20 cellular contexts compared by ENCODE assay signal in the genomic region with DNA sequence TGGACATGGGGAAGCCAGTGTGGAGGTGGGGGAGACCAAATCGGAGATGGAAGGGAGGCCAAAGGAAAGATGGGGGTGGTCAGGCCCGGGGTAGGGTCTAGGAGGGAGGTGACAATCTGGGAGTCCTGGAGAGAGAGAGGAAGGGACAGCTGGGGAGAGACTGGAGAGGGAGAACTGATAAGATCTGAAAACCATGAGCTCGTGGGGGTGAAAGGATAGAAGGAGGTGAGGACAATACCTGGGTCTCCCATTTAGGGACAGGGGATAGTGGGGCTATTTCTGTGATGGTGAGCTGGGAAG. TPM values are rescaled to one million over a fixed set of nuclear protein-coding genes. Genes with fewer than 3 reads are reported as not detected.
A peak's percentile ranks its signal among the peaks of the same experiment; 100 is the strongest.
DNase-seq lines count a peak whose midpoint lies in the region; ATAC-seq and TF ChIP-seq lines count a peak whose summit lies in the region.
"Had no signal": no experiment of that assay in that cellular context is flagged by ENCODE, and none has a peak within 500 bp of the region (broad histone marks: within the 10 kb centered on the region; RNA-seq: fewer than 3 reads in every experiment).

No MANE protein-coding gene starts in this region.

- peaks cover 19% of the 10 kb centered on the region for H3K79me2 ChIP-seq in neural cell (replicated peaks; ENCODE audit: insufficient read depth, low read length)

- H3K27ac Mint-ChIP-seq in CD8-positive, alpha-beta T cell = no peak overlapping the region
- H3K27ac Mint-ChIP-seq in IgD-negative memory B cell (peak overlapping the region in 2 of 3 donors; percentile 93 to 100), chondrocyte (ENCODE audit: unreplicated experiment) (no peak overlapping the region)

- no peak overlapping the region for H3K9ac ChIP-seq in neural cell (ENCODE audit: low read length)

- no peaks in the 10 kb centered on the region for H3K9me2 ChIP-seq in neural cell (ENCODE audit: insufficient read depth, low read length)

- no peaks in the 10 kb centered on the region for H3K27me3 ChIP-seq in CD8-positive, alpha-beta T cell (ENCODE audit: insufficient read depth, low read length)
- H3K27me3 ChIP-seq in neural cell (ENCODE audit: insufficient read depth, low read depth, low read length) = no peaks in the 10 kb centered on the region

- no peaks in the 10 kb centered on the region for H3K27me3 Mint-ChIP-seq in CD8-positive, alpha-beta T cell (ENCODE audit: low read depth)
- H3K27me3 Mint-ChIP-seq in IgD-negative memory B cell (peaks cover 3% of the 10 kb centered on the region), chondrocyte (ENCODE audit: low read depth) (no peaks in the 10 kb centered on the region)

- H3K36me3 ChIP-seq in CD8-positive, alpha-beta T cell (ENCODE audit: insufficient read depth, low read length) = no peaks in the 10 kb centered on the region
- H3K36me3 ChIP-seq in neural cell (ENCODE audit: insufficient read depth, low read length) = no peaks in the 10 kb centered on the region

- H3K27ac ChIP-seq in CD8-positive, alpha-beta T cell (ENCODE audit: low read depth, low read length) = no peak overlapping the region
- no peak overlapping the region for H3K27ac ChIP-seq in neural cell (ENCODE audit: low read length)

- intact Hi-C loops in CD8-positive, alpha-beta T cell (cut with DNase I, micrococcal nuclease) = loop anchor here in 1 of 2 experiments (5.0 to 10.0 kb wide), 2 partner anchors 693 to 1280 kb away; a partner anchor contains a TSS

- H4K20me1 ChIP-seq in neural cell (ENCODE audit: insufficient read depth) = no peaks in the 10 kb centered on the region

- H3K9me3 Mint-ChIP-seq in CD8-positive, alpha-beta T cell = no peaks in the 10 kb centered on the region
- no peaks in the 10 kb centered on the region for H3K9me3 Mint-ChIP-seq in IgD-negative memory B cell
- H3K9me3 Mint-ChIP-seq in chondrocyte (ENCODE audit: low read depth) = no peaks in the 10 kb centered on the region

- peaks cover 33% of the 10 kb centered on the region for H3K4me1 Mint-ChIP-seq in CD8-positive, alpha-beta T cell (ENCODE audit: low read depth)
- H3K4me1 Mint-ChIP-seq in IgD-negative memory B cell = peaks cover 5 to 15% (median 13%) of the 10 kb centered on the region in 3 donors
- peaks cover 28% of the 10 kb centered on the region for H3K4me1 Mint-ChIP-seq in chondrocyte (ENCODE audit: low read depth)

- POLR2A ChIA-PET in CD8-positive, alpha-beta T cell (lab: Charles Lee) = interaction anchor here (0.9 to 1.5 kb wide), 3 partner anchors 9 to 59 kb away, joined by 3 to 7 read pairs (median 4); a partner anchor contains a TSS

- ATAC-seq in CD8-positive, alpha-beta T cell = no peak
- ATAC-seq in HG02852 (IDR thresholded peaks at IDR 0.05; ENCODE audit: unreplicated experiment) (no peak), GM18520 (IDR thresholded peaks at IDR 0.05; ENCODE audit: unreplicated experiment) (no peak), GM21737 (IDR thresholded peaks at IDR 0.05; ENCODE audit: unreplicated experiment) (no peak)
- ATAC-seq: activated CD8-positive, alpha-beta T cell treated with anti-CD3 and anti-CD28 coated beads, Interleukin-2, amount 10 ng/mL, durations not matched to agents 7 days and 5 days; HCT116 had no signal

- peak overlapping the region; percentile 88 for H3K4me2 ChIP-seq in neural cell (ENCODE audit: low read length)

- TF ChIP-seq RAD21 in neural cell (conservative IDR thresholded peaks at IDR 0.05) = no peak

- no peak for TF ChIP-seq EP300 in neural cell (conservative IDR thresholded peaks at IDR 0.05; ENCODE audit: poor library complexity, severe bottlenecking)

- TF ChIP-seq CTCF in CD8-positive, alpha-beta T cell (IDR thresholded peaks at IDR 0.05) = no peak
- no peak for TF ChIP-seq CTCF in chondrocyte (IDR thresholded peaks at IDR 0.05)
- TF ChIP-seq CTCF in neural cell (IDR thresholded peaks at IDR 0.05; ENCODE audit: poor library complexity, severe bottlenecking) = no peak

- H3K9me3 ChIP-seq in CD8-positive, alpha-beta T cell (ENCODE audit: low read length) = no peaks in the 10 kb centered on the region
- H3K9me3 ChIP-seq in neural cell (ENCODE audit: low read length) = no peaks in the 10 kb centered on the region

- no peaks in the 10 kb centered on the region for H3F3A ChIP-seq in neural cell (ENCODE audit: insufficient read depth, low read length, poor library complexity, severe bottlenecking)

- peak overlapping the region; percentile 77 for H3K4me3 Mint-ChIP-seq in CD8-positive, alpha-beta T cell
- H3K4me3 Mint-ChIP-seq in IgD-negative memory B cell (peak overlapping the region in 2 of 4 donors; percentile 73 to 79), chondrocyte (ENCODE audit: unreplicated experiment) (peak overlapping the region; percentile 100)

- no peak overlapping the region for H3K4me3 ChIP-seq in CD8-positive, alpha-beta T cell (ENCODE audit: low read depth, low read length)
- H3K4me3 ChIP-seq in neural cell (ENCODE audit: low read length) = peak overlapping the region; percentile 84

- peaks cover 23% of the 10 kb centered on the region for H3K4me1 ChIP-seq in CD8-positive, alpha-beta T cell (ENCODE audit: insufficient read depth, low read length)

- H2AFZ ChIP-seq in neural cell (ENCODE audit: low read depth, low read length) = no peak overlapping the region

- DNase-seq in CD8-positive, alpha-beta T cell = no peak
- no peak for DNase-seq in chondrocyte (ENCODE audit: low spot score)
- DNase-seq: activated CD8-positive, alpha-beta T cell treated with anti-CD3 and anti-CD28 coated beads, Interleukin-2, amount 10 ng/mL, durations not matched to agents 7 days and 5 days; activated effector memory CD4-positive, alpha-beta T cell treated with Interleukin-2 at 50 U/mL for 16 hours; AML-193; foreskin fibroblast; GDM1; NCI-H1105 treated with DMSO at 0.1 percent for 48 hours; NCI-H748 treated with DMSO at 0.1 percent for 48 hours; stimulated activated CD4-positive, alpha-beta T cell treated with anti-CD3 and anti-CD28 coated beads, Interleukin-4, amount 100 ng/mL, for 1 hour had no signal

- CTCF ChIA-PET in CD8-positive, alpha-beta T cell (lab: Charles Lee) = interaction anchor here (0.8 kb wide), 1 partner anchor 8 kb away, joined by 4 read pairs; a partner anchor contains a TSS

- peaks cover 9% of the 10 kb centered on the region for H3K36me3 Mint-ChIP-seq in CD8-positive, alpha-beta T cell
- no peaks in the 10 kb centered on the region for H3K36me3 Mint-ChIP-seq in IgD-negative memory B cell
- no peaks in the 10 kb centered on the region for H3K36me3 Mint-ChIP-seq in chondrocyte (ENCODE audit: low read depth)

TF ChIP-seq in neural cell, 6 proteins besides CTCF, POLR2A, EP300 and RAD21:
- no peak for TF ChIP-seq MXI1 (conservative IDR thresholded peaks at IDR 0.05; ENCODE audit: poor library complexity, severe bottlenecking)
- TF ChIP-seq, protein P1, sequence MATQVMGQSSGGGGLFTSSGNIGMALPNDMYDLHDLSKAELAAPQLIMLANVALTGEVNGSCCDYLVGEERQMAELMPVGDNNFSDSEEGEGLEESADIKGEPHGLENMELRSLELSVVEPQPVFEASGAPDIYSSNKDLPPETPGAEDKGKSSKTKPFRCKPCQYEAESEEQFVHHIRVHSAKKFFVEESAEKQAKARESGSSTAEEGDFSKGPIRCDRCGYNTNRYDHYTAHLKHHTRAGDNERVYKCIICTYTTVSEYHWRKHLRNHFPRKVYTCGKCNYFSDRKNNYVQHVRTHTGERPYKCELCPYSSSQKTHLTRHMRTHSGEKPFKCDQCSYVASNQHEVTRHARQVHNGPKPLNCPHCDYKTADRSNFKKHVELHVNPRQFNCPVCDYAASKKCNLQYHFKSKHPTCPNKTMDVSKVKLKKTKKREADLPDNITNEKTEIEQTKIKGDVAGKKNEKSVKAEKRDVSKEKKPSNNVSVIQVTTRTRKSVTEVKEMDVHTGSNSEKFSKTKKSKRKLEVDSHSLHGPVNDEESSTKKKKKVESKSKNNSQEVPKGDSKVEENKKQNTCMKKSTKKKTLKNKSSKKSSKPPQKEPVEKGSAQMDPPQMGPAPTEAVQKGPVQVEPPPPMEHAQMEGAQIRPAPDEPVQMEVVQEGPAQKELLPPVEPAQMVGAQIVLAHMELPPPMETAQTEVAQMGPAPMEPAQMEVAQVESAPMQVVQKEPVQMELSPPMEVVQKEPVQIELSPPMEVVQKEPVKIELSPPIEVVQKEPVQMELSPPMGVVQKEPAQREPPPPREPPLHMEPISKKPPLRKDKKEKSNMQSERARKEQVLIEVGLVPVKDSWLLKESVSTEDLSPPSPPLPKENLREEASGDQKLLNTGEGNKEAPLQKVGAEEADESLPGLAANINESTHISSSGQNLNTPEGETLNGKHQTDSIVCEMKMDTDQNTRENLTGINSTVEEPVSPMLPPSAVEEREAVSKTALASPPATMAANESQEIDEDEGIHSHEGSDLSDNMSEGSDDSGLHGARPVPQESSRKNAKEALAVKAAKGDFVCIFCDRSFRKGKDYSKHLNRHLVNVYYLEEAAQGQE (IDR thresholded peaks at IDR 0.05; ENCODE audit: borderline replicate concordance) = no peak
- TF ChIP-seq EZH2 (IDR thresholded peaks at IDR 0.05; ENCODE audit: borderline replicate concordance, insufficient read depth, low read length, poor library complexity, severe bottlenecking) = no peak
- TF ChIP-seq TAF1 (IDR thresholded peaks at IDR 0.05; ENCODE audit: low read depth) = no peak
- no peak for TF ChIP-seq SMC3 (conservative IDR thresholded peaks at IDR 0.05; ENCODE audit: poor library complexity)
- TF ChIP-seq POLR2AphosphoS5 (IDR thresholded peaks at IDR 0.05) = no peak

RNA-seq across cellular contexts. Expression of a gene that starts 1.4 kb away (rescaled TPM):
- 1 to 10 TPM; 3.1 to 4.1 TPM for total RNA-seq in CD8-positive, alpha-beta T cell
- polyA plus RNA-seq in IgD-negative memory B cell (2.1 TPM), neural cell (170 and 223 TPM in 2 replicates)
- 7.2 to 9.9 TPM (median 9.9 TPM) in 3 replicates for total RNA-seq in chondrocyte
- polyA minus RNA-seq in neural cell = 58.5 and 65.5 TPM in 2 replicates

RNA-seq across cellular contexts. Expression of a gene that starts 1.9 kb away (rescaled TPM):
- 10 to 100 TPM; 19.6 to 24.8 TPM for total RNA-seq in CD8-positive, alpha-beta T cell
- 107 TPM for polyA plus RNA-seq in IgD-negative memory B cell
- 61.0 to 66.6 TPM (median 65.3 TPM) in 3 replicates for total RNA-seq in chondrocyte
- polyA plus RNA-seq in neural cell = 46.0 and 52.3 TPM in 2 replicates
- polyA minus RNA-seq in neural cell = 14.0 and 14.4 TPM in 2 replicates

RNA-seq across cellular contexts. Expression of a gene that starts 7.9 kb away (rescaled TPM):
- total RNA-seq in CD8-positive, alpha-beta T cell = 1,000 to 10,000 TPM; 1,425 to 1,465 TPM
- polyA plus RNA-seq in IgD-negative memory B cell (2,640 TPM), neural cell (358 and 452 TPM in 2 replicates)
- 537 to 578 TPM (median 548 TPM) in 3 replicates for total RNA-seq in chondrocyte
- 119 TPM in 2 replicates for polyA minus RNA-seq in neural cell

RNA-seq across cellular contexts. Expression of a gene that starts 37.7 kb away (rescaled TPM):
- total RNA-seq in CD8-positive, alpha-beta T cell = 100 to 1,000 TPM in 1 of 2 experiments, 10 to 100 TPM in 1; 90.6 to 109 TPM
- polyA plus RNA-seq in IgD-negative memory B cell (38.5 TPM), neural cell (43.1 and 46.2 TPM in 2 replicates)
- 59.1 to 116 TPM (median 116 TPM) in 3 replicates for total RNA-seq in chondrocyte
- 46.0 and 48.9 TPM in 2 replicates for polyA minus RNA-seq in neural cell

RNA-seq across cellular contexts. Expression of a gene that starts 38.2 kb away (rescaled TPM):
- not detected for total RNA-seq in CD8-positive, alpha-beta T cell
- not detected for polyA plus RNA-seq in IgD-negative memory B cell
- not detected in 3 replicates for total RNA-seq in chondrocyte
- not detected in 2 replicates for polyA plus RNA-seq in neural cell
- not detected in 2 replicates for polyA minus RNA-seq in neural cell
- total RNA-seq: activated CD8-positive, alpha-beta T cell treated with anti-CD3 and anti-CD28 coated beads, Interleukin-2, amount 10 ng/mL, durations not matched to agents 7 days and 5 days; endothelial cell of umbilical vein; mononuclear cell; posterior vena cava; skeletal muscle tissue had no signal
- polyA plus RNA-seq: endothelial cell of umbilical vein had no signal

Comparison
In these comparisons a context has a peak if more than half of its experiments do, and no peak if none do; other contexts are left out.
1. H3K27ac Mint-ChIP-seq: peak in IgD-negative memory B cell (2 of 3); none in CD8-positive, alpha-beta T cell (single experiment) and chondrocyte (single experiment).